ENCODE assay signal across 10 cellular contexts in genomic region chr1:116847688-116848531, GRCh38.
DNase-seq lines count a peak whose midpoint lies in the region; ATAC-seq, FAIRE-seq and TF ChIP-seq lines count a peak whose summit lies in the region.
"Had no signal": no experiment of that assay in that cellular context is flagged by ENCODE, and none has a peak within 500 bp of the region (broad histone marks: within the 10 kb centered on the region; RNA-seq: fewer than 3 reads in every experiment).

No MANE protein-coding gene starts in this region.

- no peak overlapping the region for H3K4me3 ChIP-seq in coronary artery

- DNase-seq in GM12891 (ENCODE audit: insufficient read length, low spot score) (no peak), LHCN-M2 (ENCODE audit: low read depth) (peak; percentile 72), coronary artery (ENCODE audit: low spot score) (peak; percentile 75), posterior vena cava (ENCODE audit: low spot score) (peak; percentile 90), type B pancreatic cell (ENCODE audit: extremely low spot score, unreplicated experiment) (no peak), SKM-1 treated with dmso at 0.1 percent for 144 hours (lab: John Stamatoyannopoulos, UW; ENCODE audit: unreplicated experiment) (no peak), iPS-NIHi11 (ENCODE audit: low spot score) (no peak)
- DNase-seq: stimulated activated CD4-positive, alpha-beta T cell treated with anti-CD3 and anti-CD28 coated beads, Interleukin-2, amount 100 ng/mL, for 24 hours had no signal

- ATAC-seq in HG02588 (IDR thresholded peaks at IDR 0.05; ENCODE audit: unreplicated experiment): no peak

- no peak for FAIRE-seq in GM12891 (lab: Jason Lieb, UNC)

- H3K27ac Mint-ChIP-seq in type B pancreatic cell: no peak overlapping the region
- H3K27ac Mint-ChIP-seq: IgD-negative memory B cell had no signal

- TF ChIP-seq POLR2A in GM12891 (IDR thresholded peaks at IDR 0.05; ENCODE audit: low read depth, low read length): no peak

- no peak overlapping the region for H3K4me3 Mint-ChIP-seq in type B pancreatic cell
- H3K4me3 Mint-ChIP-seq: IgD-negative memory B cell had no signal

- H3K4me1 Mint-ChIP-seq in type B pancreatic cell (ENCODE audit: unreplicated experiment): peaks cover 18% of the 10 kb centered on the region

- H3K9me3 Mint-ChIP-seq in type B pancreatic cell: peaks cover 5% of the 10 kb centered on the region

- no peaks in the 10 kb centered on the region for H3K27me3 Mint-ChIP-seq in type B pancreatic cell

- no peak for TF ChIP-seq CTCF in coronary artery (IDR thresholded peaks at IDR 0.05)
- no peak for TF ChIP-seq CTCF in type B pancreatic cell (conservative IDR thresholded peaks at IDR 0.05)

- H3K27ac ChIP-seq in coronary artery: peak overlapping the region in 1 of 2 donors; percentile 42

- intact Hi-C loops in posterior vena cava (cut with DNase I): no loop called here

- H3K36me3 Mint-ChIP-seq in type B pancreatic cell: no peaks in the 10 kb centered on the region
- H3K36me3 Mint-ChIP-seq: IgD-negative memory B cell had no signal

TF ChIP-seq in GM12891, 5 proteins besides CTCF, POLR2A, EP300 and RAD21:
- TF ChIP-seq TAF1 (IDR thresholded peaks at IDR 0.05; ENCODE audit: low read depth, low read length) (no peak), POLR2AphosphoS5 (IDR thresholded peaks at IDR 0.05; ENCODE audit: low read depth, low read length) (no peak), PAX5 (IDR thresholded peaks at IDR 0.05; ENCODE audit: insufficient read depth, low read length, severe bottlenecking) (no peak), SPI1 (IDR thresholded peaks at IDR 0.05; ENCODE audit: low read depth, low read length) (peak; percentile 46), POU2F2 (IDR thresholded peaks at IDR 0.05; ENCODE audit: low read depth, low read length) (no peak)

Comparison
In these comparisons a context has a peak if more than half of its experiments do, and no peak if none do; other contexts are left out.
1. DNase-seq: peak in LHCN-M2 (single experiment), coronary artery (single experiment) and posterior vena cava (single experiment); none in GM12891 (single experiment), type B pancreatic cell (single experiment), SKM-1 treated with dmso at 0.1 percent for 144 hours (single experiment) and iPS-NIHi11 (single experiment).